1 cellular context compared by ENCODE assay signal in the genomic region with DNA sequence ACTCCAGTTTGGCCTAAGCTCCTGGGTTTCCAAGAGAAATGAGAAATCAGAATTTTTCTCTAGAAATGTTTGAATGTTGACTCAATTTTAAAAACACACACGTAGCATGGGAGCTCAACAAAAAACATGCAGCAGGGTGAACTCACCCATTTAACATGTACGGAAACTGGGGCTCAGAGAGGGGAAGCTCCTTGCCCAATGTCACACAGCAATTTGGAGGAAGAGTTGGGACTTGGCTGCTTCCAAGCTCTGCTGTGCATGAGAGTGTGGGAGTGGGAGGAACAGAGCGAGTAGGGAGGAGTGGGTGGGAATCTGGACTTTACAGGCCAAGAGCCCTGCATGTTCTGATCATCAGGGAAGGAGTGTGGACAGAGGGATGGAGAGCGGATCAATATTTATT.
A peak's percentile ranks its signal among the peaks of the same experiment; 100 is the strongest.
TF ChIP-seq lines count a peak whose summit lies in the region.

No MANE protein-coding gene starts in this region.

TF ChIP-seq in GM12878, 131 proteins besides CTCF, POLR2A, EP300 and RAD21:
- TF ChIP-seq ZNF24 (IDR thresholded peaks at IDR 0.05) (no peak), SMARCA5 (IDR thresholded peaks at IDR 0.05) (0 out of 2 replicates have a peak, but pooled peaks have one; percentile 45)
